Comparison of ENCODE assay signal across 1 cellular context in the genomic region with DNA sequence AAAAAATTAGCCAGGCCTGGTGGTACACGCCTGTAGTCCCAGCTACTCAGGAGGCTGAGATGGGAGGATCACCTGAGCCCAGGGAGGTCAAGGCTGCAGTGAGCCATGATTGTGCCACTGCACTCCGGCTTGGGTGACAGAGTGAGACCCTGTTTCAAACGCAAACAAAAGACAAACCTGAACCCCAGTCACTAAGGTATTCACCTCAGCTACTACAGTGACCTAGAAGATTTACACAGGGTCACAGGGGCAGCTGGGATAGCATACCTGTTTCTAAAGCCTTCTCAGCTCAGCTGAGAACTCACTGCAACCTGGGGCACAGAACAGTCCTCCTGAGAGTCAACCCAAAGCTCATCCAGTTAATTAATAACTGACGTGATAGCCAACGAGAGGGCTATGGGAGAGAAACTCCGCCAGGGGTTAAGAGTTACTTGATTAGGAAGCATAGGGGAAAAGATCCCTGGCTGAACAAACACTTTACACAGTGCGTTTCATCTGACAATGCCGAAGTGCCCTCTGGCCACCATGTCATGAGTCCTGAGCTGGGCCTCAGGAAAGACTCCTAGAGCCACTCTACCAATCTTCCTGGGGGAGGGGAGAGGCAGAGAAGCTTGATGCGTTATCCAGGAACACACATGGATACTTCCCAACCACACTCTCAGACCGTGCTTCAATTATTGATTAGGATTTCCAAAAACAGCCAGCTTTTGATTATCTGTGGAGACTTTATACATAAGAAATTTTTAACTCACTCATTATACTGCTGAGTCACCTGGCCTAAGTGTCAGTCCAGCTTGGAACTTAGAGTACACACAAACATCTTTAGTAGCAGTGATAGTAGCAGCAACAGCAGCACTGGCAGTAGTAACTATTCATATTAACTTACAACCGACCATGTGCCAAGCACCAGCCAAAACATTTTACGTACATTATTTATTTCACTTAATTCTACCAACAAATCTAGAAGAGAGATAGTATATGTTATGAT.
TF ChIP-seq lines count a peak whose summit lies in the region.

No MANE protein-coding gene starts in this region.

TF ChIP-seq in SK-N-SH, 30 proteins besides CTCF, POLR2A, EP300 and RAD21:
- TF ChIP-seq TEAD4 (IDR thresholded peaks at IDR 0.05; ENCODE audit: borderline replicate concordance, insufficient read depth), result no peak
- TF ChIP-seq, protein P1, sequence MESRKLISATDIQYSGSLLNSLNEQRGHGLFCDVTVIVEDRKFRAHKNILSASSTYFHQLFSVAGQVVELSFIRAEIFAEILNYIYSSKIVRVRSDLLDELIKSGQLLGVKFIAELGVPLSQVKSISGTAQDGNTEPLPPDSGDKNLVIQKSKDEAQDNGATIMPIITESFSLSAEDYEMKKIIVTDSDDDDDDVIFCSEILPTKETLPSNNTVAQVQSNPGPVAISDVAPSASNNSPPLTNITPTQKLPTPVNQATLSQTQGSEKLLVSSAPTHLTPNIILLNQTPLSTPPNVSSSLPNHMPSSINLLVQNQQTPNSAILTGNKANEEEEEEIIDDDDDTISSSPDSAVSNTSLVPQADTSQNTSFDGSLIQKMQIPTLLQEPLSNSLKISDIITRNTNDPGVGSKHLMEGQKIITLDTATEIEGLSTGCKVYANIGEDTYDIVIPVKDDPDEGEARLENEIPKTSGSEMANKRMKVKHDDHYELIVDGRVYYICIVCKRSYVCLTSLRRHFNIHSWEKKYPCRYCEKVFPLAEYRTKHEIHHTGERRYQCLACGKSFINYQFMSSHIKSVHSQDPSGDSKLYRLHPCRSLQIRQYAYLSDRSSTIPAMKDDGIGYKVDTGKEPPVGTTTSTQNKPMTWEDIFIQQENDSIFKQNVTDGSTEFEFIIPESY (IDR thresholded peaks at IDR 0.05; ENCODE audit: borderline replicate concordance, low read depth), result no peak
- no peak for TF ChIP-seq CHD2 (IDR thresholded peaks at IDR 0.05; ENCODE audit: low read length, partially characterized antibody)
- no peak for TF ChIP-seq SMC3 (IDR thresholded peaks at IDR 0.05; ENCODE audit: low read depth, low read length)
- TF ChIP-seq TCF12 (IDR thresholded peaks at IDR 0.05), result no peak
- TF ChIP-seq RCOR1 (IDR thresholded peaks at IDR 0.05; ENCODE audit: low read length), result no peak
- no peak for TF ChIP-seq MXI1 (IDR thresholded peaks at IDR 0.05; ENCODE audit: low read depth, low read length)
- no peak for TF ChIP-seq NFIC (IDR thresholded peaks at IDR 0.05; ENCODE audit: borderline replicate concordance)
- TF ChIP-seq SIN3A (IDR thresholded peaks at IDR 0.05; ENCODE audit: borderline replicate concordance, low read depth, low read length), result no peak
- TF ChIP-seq RXRA (IDR thresholded peaks at IDR 0.05; ENCODE audit: borderline replicate concordance, low read depth), result no peak
- TF ChIP-seq ELF1 (IDR thresholded peaks at IDR 0.05), result no peak
- TF ChIP-seq FOXM1 (IDR thresholded peaks at IDR 0.05; ENCODE audit: low read depth), result no peak
- TF ChIP-seq, protein P2, sequence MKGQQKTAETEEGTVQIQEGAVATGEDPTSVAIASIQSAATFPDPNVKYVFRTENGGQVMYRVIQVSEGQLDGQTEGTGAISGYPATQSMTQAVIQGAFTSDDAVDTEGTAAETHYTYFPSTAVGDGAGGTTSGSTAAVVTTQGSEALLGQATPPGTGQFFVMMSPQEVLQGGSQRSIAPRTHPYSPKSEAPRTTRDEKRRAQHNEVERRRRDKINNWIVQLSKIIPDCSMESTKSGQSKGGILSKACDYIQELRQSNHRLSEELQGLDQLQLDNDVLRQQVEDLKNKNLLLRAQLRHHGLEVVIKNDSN (IDR thresholded peaks at IDR 0.05; ENCODE audit: borderline replicate concordance, low read depth), result no peak
- TF ChIP-seq, protein P3, sequence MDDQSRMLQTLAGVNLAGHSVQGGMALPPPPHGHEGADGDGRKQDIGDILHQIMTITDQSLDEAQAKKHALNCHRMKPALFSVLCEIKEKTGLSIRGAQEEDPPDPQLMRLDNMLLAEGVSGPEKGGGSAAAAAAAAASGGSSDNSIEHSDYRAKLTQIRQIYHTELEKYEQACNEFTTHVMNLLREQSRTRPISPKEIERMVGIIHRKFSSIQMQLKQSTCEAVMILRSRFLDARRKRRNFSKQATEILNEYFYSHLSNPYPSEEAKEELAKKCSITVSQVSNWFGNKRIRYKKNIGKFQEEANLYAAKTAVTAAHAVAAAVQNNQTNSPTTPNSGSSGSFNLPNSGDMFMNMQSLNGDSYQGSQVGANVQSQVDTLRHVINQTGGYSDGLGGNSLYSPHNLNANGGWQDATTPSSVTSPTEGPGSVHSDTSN (IDR thresholded peaks at IDR 0.05), result no peak
